In the genomic region with DNA sequence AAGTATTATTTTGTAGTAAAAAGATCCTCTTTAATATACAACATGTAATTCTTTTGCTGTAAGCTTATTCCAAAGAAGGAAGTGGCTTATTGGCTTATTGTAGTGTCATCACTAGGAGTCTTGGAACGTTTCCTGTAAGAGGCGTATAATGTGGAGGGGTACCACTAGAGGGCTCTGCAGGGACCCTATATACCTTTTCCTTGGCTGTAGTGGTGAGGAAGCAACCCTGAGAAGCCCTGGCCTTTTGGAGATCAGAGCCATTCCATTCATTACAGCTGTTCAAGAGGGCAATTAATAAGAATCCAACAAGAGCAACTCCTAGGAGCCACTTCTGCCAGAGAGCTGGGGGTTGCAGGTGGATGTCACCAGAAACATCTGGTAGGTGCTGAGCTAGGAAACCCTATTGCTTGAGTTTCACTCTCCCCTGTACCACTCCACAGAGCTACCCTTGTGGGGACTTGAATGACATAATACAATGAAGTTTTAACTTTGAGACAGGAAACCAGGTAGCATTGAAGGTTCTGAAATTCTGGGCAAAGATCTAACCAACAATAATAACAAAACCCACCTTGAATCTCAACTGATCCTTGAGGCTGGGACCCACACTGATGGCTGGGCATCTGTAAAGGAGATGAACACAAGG, we compare ENCODE assay signal across 8 cellular contexts.
DNase-seq lines count a peak whose midpoint lies in the region; ATAC-seq and TF ChIP-seq lines count a peak whose summit lies in the region.

No MANE protein-coding gene starts in this region.

- intact Hi-C loops in prostate gland (cut with DNase I): no loop called here

- TF ChIP-seq POLR2A in prostate gland (IDR thresholded peaks at IDR 0.05): no peak

- no peak for TF ChIP-seq EP300 in Ishikawa (IDR thresholded peaks at IDR 0.05; ENCODE audit: borderline replicate concordance)

- TF ChIP-seq RAD21 in Ishikawa (IDR thresholded peaks at IDR 0.05; ENCODE audit: low read depth): peak; percentile 22; the same call in 1 of the 2 replicates

- H3K4me3 ChIP-seq in prostate gland: no peak overlapping the region

- H3K27me3 ChIP-seq in prostate gland (replicated peaks; ENCODE audit: insufficient read depth): no peaks in the 10 kb centered on the region

- DNase-seq in DMS53 (lab: John Stamatoyannopoulos, UW): peak; percentile 86
- DNase-seq in RKO (ENCODE audit: low spot score): peak; percentile 46
- DNase-seq in cerebellar cortex (ENCODE audit: low spot score): peak; percentile 84
- DNase-seq in middle frontal gyrus (ENCODE audit: extremely low spot score, low spot score): peak; percentile 47
- DNase-seq in prostate gland (ENCODE audit: low spot score): no peak
- no peak for DNase-seq in activated CD8-positive, alpha-beta memory T cell treated with anti-CD3 and anti-CD28 coated beads, Interleukin-2, amount 50 U/mL, for 48 hours

- peak in 1 of 4 experiments; percentile 11 for TF ChIP-seq CTCF in prostate gland (IDR thresholded peaks at IDR 0.05)

- H3K9me3 ChIP-seq in prostate gland: no peaks in the 10 kb centered on the region

- H3K4me1 ChIP-seq in prostate gland (replicated peaks): no peaks in the 10 kb centered on the region

- no peaks in the 10 kb centered on the region for H3K36me3 ChIP-seq in prostate gland

- no peak overlapping the region for H3K27ac ChIP-seq in prostate gland

- WGBS in prostate gland: 18% methylated on average over 2 of the region's 2 CpGs

- peak; percentile 50 for ATAC-seq in GM19467 (IDR thresholded peaks at IDR 0.05; ENCODE audit: unreplicated experiment)

TF ChIP-seq in Ishikawa, 13 proteins besides CTCF, POLR2A, EP300 and RAD21:
- no peak for TF ChIP-seq TEAD4 (IDR thresholded peaks at IDR 0.05)
- TF ChIP-seq CREB1 (IDR thresholded peaks at IDR 0.05; ENCODE audit: low read depth): no peak
- no peak for TF ChIP-seq ZBTB7A (IDR thresholded peaks at IDR 0.05; ENCODE audit: low read depth)
- no peak for TF ChIP-seq NFIC (IDR thresholded peaks at IDR 0.05)
- TF ChIP-seq CEBPB (IDR thresholded peaks at IDR 0.05): no peak
TF ChIP-seq in Ishikawa: peak in this region for 0.

Comparison
In these comparisons a context has a peak if more than half of its experiments do, and no peak if none do; other contexts are left out.
1. DNase-seq: peak in DMS53 (single experiment), RKO (single experiment), cerebellar cortex (single experiment) and middle frontal gyrus (single experiment); none in prostate gland (single experiment) and activated CD8-positive, alpha-beta memory T cell treated with anti-CD3 and anti-CD28 coated beads, Interleukin-2, amount 50 U/mL, for 48 hours (single experiment).